Comparison of ENCODE assay signal across 12 cellular contexts in genomic region chr5:115419794-115420585, GRCh38.
DNase-seq lines count a peak whose midpoint lies in the region; ATAC-seq, FAIRE-seq and TF ChIP-seq lines count a peak whose summit lies in the region.
"Had no signal": no experiment of that assay in that cellular context is flagged by ENCODE, and none has a peak within 500 bp of the region (broad histone marks: within the 10 kb centered on the region; RNA-seq: fewer than 3 reads in every experiment).

No MANE protein-coding gene starts in this region.

- no peaks in the 10 kb centered on the region for H3K79me2 ChIP-seq in keratinocyte (ENCODE audit: control insufficient read depth, insufficient read depth, low read length)

- in situ Hi-C loops in IMR-90 (cut with MboI; ENCODE audit: low sequenced_read_pairs): no loop called here

- peak; percentile 92 for ATAC-seq in IMR-90 (ENCODE audit: low read depth)
- ATAC-seq in CD8-positive, alpha-beta T cell: no peak
- no peak for ATAC-seq in naive thymus-derived CD8-positive, alpha-beta T cell

- POLR2A ChIA-PET in AG04450 (lab: Yijun Ruan, JAX): interaction anchor here (0.6 kb wide), 1 partner anchor 124 kb away, joined by 3 read pairs; no protein-coding TSS in a partner anchor
- POLR2A ChIA-PET in IMR-90 (lab: Charles Lee; ENCODE audit: unreplicated experiment): no interaction called here
- POLR2A ChIA-PET in CD8-positive, alpha-beta T cell (lab: Charles Lee): no interaction called here
- POLR2A ChIA-PET in naive thymus-derived CD8-positive, alpha-beta T cell (lab: Charles Lee): no interaction called here

- H4K20me1 ChIP-seq in IMR-90 (ENCODE audit: insufficient read depth, low read length) (no peaks in the 10 kb centered on the region), keratinocyte (ENCODE audit: control insufficient read depth, extremely low read depth, insufficient read depth, low read length) (no peaks in the 10 kb centered on the region)

- WGBS in IMR-90 (ENCODE audit: extremely low coverage in 2 of 2, insufficient read length in 1 of 2), 2 experiments: no CpG with 5 or more reads among the region's 1 CpG

- H2BK15ac ChIP-seq in IMR-90 (ENCODE audit: low read depth, low read length): peak overlapping the region; percentile 99

- no peaks in the 10 kb centered on the region for H3K79me1 ChIP-seq in IMR-90 (ENCODE audit: low read depth in 1 of 2, low read length in 2 of 2)

- TF ChIP-seq POLR2A in IMR-90 (IDR thresholded peaks at IDR 0.05; ENCODE audit: low read depth, low read length): no peak

- no peak overlapping the region for H3K4me2 ChIP-seq in IMR-90 (ENCODE audit: low read depth, low read length)
- peak overlapping the region; percentile 60 for H3K4me2 ChIP-seq in keratinocyte (ENCODE audit: control insufficient read depth, extremely low read depth, insufficient read depth, low read depth, low read length)

- peak overlapping the region in 1 of 2 experiments; percentile 96; a peak in 2 of 4 replicates for H4K8ac ChIP-seq in IMR-90 (ENCODE audit: low read depth in 2 of 2, low read length in 2 of 2)

- H3K4me3 ChIP-seq in AG04450 (ENCODE audit: low read depth, low read length): no peak overlapping the region
- H3K4me3 ChIP-seq in IMR-90 (ENCODE audit: insufficient read depth, low read depth, low read length): no peak overlapping the region
- peak overlapping the region in 1 of 3 experiments; percentile 5 for H3K4me3 ChIP-seq in keratinocyte (ENCODE audit: control insufficient read depth in 2 of 3, extremely low read depth in 1 of 3, insufficient read depth in 2 of 3, low read depth in 1 of 3, low read length in 3 of 3)
- H3K4me3 ChIP-seq in CD8-positive, alpha-beta T cell (ENCODE audit: low read depth, low read length): no peak overlapping the region
- H3K4me3 ChIP-seq: skin epidermis, thyroid gland had no signal

- H3K18ac ChIP-seq in IMR-90 (ENCODE audit: low read depth, low read length): peak overlapping the region; percentile 56; the same call in 1 of the 2 replicates

- DNase-seq in AG04450 (ENCODE audit: low read depth, low spot score) (peak; percentile 85), IMR-90 (peak; percentile 95), astrocyte of the hippocampus (ENCODE audit: low read depth, low spot score) (peak; percentile 93), keratinocyte (ENCODE audit: low read depth, low spot score) (peak; percentile 92), DMS153 treated with DMSO at 0.1 percent for 48 hours (lab: John Stamatoyannopoulos, UW; ENCODE audit: unreplicated experiment) (no peak)
- DNase-seq in CD8-positive, alpha-beta T cell: no peak
- no peak for DNase-seq in stimulated activated CD4-positive, alpha-beta T cell treated with anti-CD3 and anti-CD28 coated beads, Interleukin-12 subunit alpha, Interleukin-12 subunit beta, amount 100 ng/mL, for 4 hours
- DNase-seq in naive thymus-derived CD8-positive, alpha-beta T cell: no peak
- DNase-seq: activated effector memory CD4-positive, alpha-beta T cell treated with Interleukin-2 at 50 U/mL for 16 hours; SHP77 treated with DMSO at 0.1 percent for 48 hours; thyroid gland had no signal

- peak overlapping the region; percentile 95 for H3K4ac ChIP-seq in IMR-90 (ENCODE audit: low read depth, low read length)

- H3K9me3 Mint-ChIP-seq in CD8-positive, alpha-beta T cell: no peaks in the 10 kb centered on the region
- peaks cover 0 to 4% (median 0%) of the 10 kb centered on the region in 9 donors for H3K9me3 Mint-ChIP-seq in naive thymus-derived CD8-positive, alpha-beta T cell

- H3K4me3 Mint-ChIP-seq in CD8-positive, alpha-beta T cell: no peak overlapping the region
- H3K4me3 Mint-ChIP-seq in naive thymus-derived CD8-positive, alpha-beta T cell: no peak overlapping the region

- H3K9me1 ChIP-seq in IMR-90 (ENCODE audit: insufficient read depth, low read length) (peaks cover 3% of the 10 kb centered on the region), keratinocyte (ENCODE audit: control insufficient read depth, extremely low read depth, insufficient read depth, low read length) (no peaks in the 10 kb centered on the region)

- FAIRE-seq in keratinocyte (lab: Jason Lieb, UNC): peak; percentile 98

- no peak for TF ChIP-seq CTCF in AG04450 (IDR thresholded peaks at IDR 0.05; ENCODE audit: low read depth, low read length)
- no peak for TF ChIP-seq CTCF in IMR-90 (conservative IDR thresholded peaks at IDR 0.05; ENCODE audit: low read depth, low read length)
- no peak for TF ChIP-seq CTCF in keratinocyte (optimal IDR thresholded peaks at IDR 0.05 in 1 of 3, IDR thresholded peaks at IDR 0.05 in 1 of 3, conservative IDR thresholded peaks at IDR 0.05 in 1 of 3; ENCODE audit: extremely low read depth in 1 of 3, insufficient read depth in 2 of 3, low read length in 3 of 3)
- no peak for TF ChIP-seq CTCF in CD8-positive, alpha-beta T cell (IDR thresholded peaks at IDR 0.05)

- H4K5ac ChIP-seq in IMR-90 (ENCODE audit: low read depth, low read length): no peak overlapping the region

- no peaks in the 10 kb centered on the region for H3K36me3 ChIP-seq in IMR-90 (ENCODE audit: control insufficient read depth, insufficient read depth, low read length)
- H3K36me3 ChIP-seq in keratinocyte (ENCODE audit: control insufficient read depth in 2 of 2, extremely low read depth in 1 of 2, insufficient read depth in 2 of 2, low read length in 2 of 2): no peaks in the 10 kb centered on the region
- no peaks in the 10 kb centered on the region for H3K36me3 ChIP-seq in CD8-positive, alpha-beta T cell (ENCODE audit: insufficient read depth, low read length)
- H3K36me3 ChIP-seq: thyroid gland had no signal

- intact Hi-C loops in IMR-90 (cut with micrococcal nuclease): no loop called here
- intact Hi-C loops in CD8-positive, alpha-beta T cell (cut with DNase I, micrococcal nuclease): no loop called here

- no peaks in the 10 kb centered on the region for H3K9me3 ChIP-seq in AG04450 (ENCODE audit: control insufficient read depth, insufficient read depth, low read length)
- H3K9me3 ChIP-seq in IMR-90 (ENCODE audit: control insufficient read depth, insufficient read depth, low read length): no peaks in the 10 kb centered on the region
- no peaks in the 10 kb centered on the region for H3K9me3 ChIP-seq in keratinocyte (ENCODE audit: control insufficient read depth, low read depth, low read length)
- H3K9me3 ChIP-seq in CD8-positive, alpha-beta T cell (ENCODE audit: low read length): no peaks in the 10 kb centered on the region
- H3K9me3 ChIP-seq: thyroid gland had no signal

- H2BK20ac ChIP-seq in IMR-90 (ENCODE audit: low read depth, low read length): peak overlapping the region; percentile 99

- H3K56ac ChIP-seq in IMR-90 (ENCODE audit: extremely low read depth, insufficient read depth, low read length): peak overlapping the region; percentile 66; the same call in 1 of the 2 replicates

- no peaks in the 10 kb centered on the region for H3K27me3 ChIP-seq in AG04450 (ENCODE audit: control insufficient read depth, insufficient read depth, low read length)
- H3K27me3 ChIP-seq in IMR-90 (ENCODE audit: control insufficient read depth, insufficient read depth, low read length): no peaks in the 10 kb centered on the region
- H3K27me3 ChIP-seq in keratinocyte (ENCODE audit: control insufficient read depth, extremely low read depth, insufficient read depth, low read length): no peaks in the 10 kb centered on the region
- H3K27me3 ChIP-seq in CD8-positive, alpha-beta T cell (ENCODE audit: insufficient read depth, low read length): no peaks in the 10 kb centered on the region
- H3K27me3 ChIP-seq: thyroid gland had no signal

- H3K9ac ChIP-seq in IMR-90 (ENCODE audit: low read depth, low read length) (no peak overlapping the region), keratinocyte (ENCODE audit: control insufficient read depth, extremely low read depth, insufficient read depth, low read length) (no peak overlapping the region)

- H4K91ac ChIP-seq in IMR-90 (ENCODE audit: insufficient read depth, low read depth, low read length): peak overlapping the region; percentile 86

- peak overlapping the region; percentile 72 for H3K14ac ChIP-seq in IMR-90 (replicated peaks; ENCODE audit: low read depth, low read length)

- CTCF ChIA-PET in AG04450 (lab: Charles Lee): interaction anchor here (0.7 to 1.3 kb wide), 3 partner anchors 43 to 124 kb away, joined by 3 to 4 read pairs (median 3); partner anchors contain the start of gene FEM1C
- CTCF ChIA-PET in IMR-90 (lab: Yijun Ruan, JAX): interaction anchor here (0.6 to 1.3 kb wide), 2 partner anchors 38 to 43 kb away, joined by 3 to 7 read pairs; no protein-coding TSS in a partner anchor
- CTCF ChIA-PET in CD8-positive, alpha-beta T cell (lab: Charles Lee): no interaction called here

- H3K36me3 Mint-ChIP-seq in CD8-positive, alpha-beta T cell: no peaks in the 10 kb centered on the region
- no peaks in the 10 kb centered on the region for H3K36me3 Mint-ChIP-seq in naive thymus-derived CD8-positive, alpha-beta T cell

- no peak overlapping the region for H3K27ac Mint-ChIP-seq in CD8-positive, alpha-beta T cell
- no peak overlapping the region for H3K27ac Mint-ChIP-seq in naive thymus-derived CD8-positive, alpha-beta T cell

- H2AK9ac ChIP-seq in IMR-90 (replicated peaks; ENCODE audit: low read depth, low read length, poor library complexity): peak overlapping the region; percentile 90

- H3K27ac ChIP-seq in AG04450 (ENCODE audit: low read depth, low read length) (peak overlapping the region; percentile 77), IMR-90 (ENCODE audit: insufficient read depth, low read length) (peak overlapping the region; percentile 9; the same call in 1 of the 2 replicates), keratinocyte (ENCODE audit: control insufficient read depth, insufficient read depth, low read length) (peak overlapping the region; percentile 63)
- no peak overlapping the region for H3K27ac ChIP-seq in CD8-positive, alpha-beta T cell (ENCODE audit: low read depth, low read length)
- H3K27ac ChIP-seq: thyroid gland had no signal

- H2BK120ac ChIP-seq in IMR-90 (ENCODE audit: low read depth, low read length): peak overlapping the region; percentile 95

- peak overlapping the region; percentile 76 for H2BK5ac ChIP-seq in IMR-90 (ENCODE audit: low read depth, low read length, poor library complexity, severe bottlenecking)

- dilution Hi-C loops in IMR-90 (cut with HindIII; ENCODE audit: low sequenced_read_pairs, unreplicated experiment) (no loop called here), keratinocyte (cut with MboI; ENCODE audit: extremely low pct_ligation_motif_present, low sequenced_read_pairs) (no loop called here)

- H3K27me3 Mint-ChIP-seq in CD8-positive, alpha-beta T cell (ENCODE audit: low read depth): peaks cover 11% of the 10 kb centered on the region
- peaks cover 5 to 18% (median 9%) of the 10 kb centered on the region in 5 donors for H3K27me3 Mint-ChIP-seq in naive thymus-derived CD8-positive, alpha-beta T cell

- no peak for TF ChIP-seq RAD21 in IMR-90 (IDR thresholded peaks at IDR 0.05; ENCODE audit: low read length)

- H3K4me1 Mint-ChIP-seq in CD8-positive, alpha-beta T cell (ENCODE audit: low read depth): no peaks in the 10 kb centered on the region
- no peaks in the 10 kb centered on the region for H3K4me1 Mint-ChIP-seq in naive thymus-derived CD8-positive, alpha-beta T cell

- H2AFZ ChIP-seq in IMR-90 (replicated peaks; ENCODE audit: low read length, poor library complexity) (peak overlapping the region; percentile 85), keratinocyte (ENCODE audit: control insufficient read depth, low read length) (peak overlapping the region; percentile 84)

- peak overlapping the region; percentile 91; the same call in 1 of the 2 replicates for H2AK5ac ChIP-seq in IMR-90 (ENCODE audit: low read depth, low read length)

- peaks cover 7% of the 10 kb centered on the region for H3K4me1 ChIP-seq in IMR-90 (ENCODE audit: control insufficient read depth, insufficient read depth, low read length)
- peaks cover 34% of the 10 kb centered on the region for H3K4me1 ChIP-seq in keratinocyte (ENCODE audit: control insufficient read depth, extremely low read depth, insufficient read depth, low read length)
- H3K4me1 ChIP-seq in CD8-positive, alpha-beta T cell (ENCODE audit: insufficient read depth, low read length): no peaks in the 10 kb centered on the region

- H3K23ac ChIP-seq in IMR-90 (ENCODE audit: low read depth, low read length): peak overlapping the region; percentile 64; the same call in 1 of the 2 replicates

- BruUV-seq in IMR-90 (replicated peaks; lab: Mats Ljungman, UMichigan): no TSS peak

Comparison
In these comparisons a context has a peak if more than half of its experiments do, and no peak if none do; other contexts are left out.
1. DNase-seq: peak in AG04450 (single experiment), IMR-90 (single experiment), astrocyte of the hippocampus (single experiment) and keratinocyte (single experiment); none in CD8-positive, alpha-beta T cell (0 of 7), stimulated activated CD4-positive, alpha-beta T cell treated with anti-CD3 and anti-CD28 coated beads, Interleukin-12 subunit alpha, Interleukin-12 subunit beta, amount 100 ng/mL, for 4 hours (single experiment), naive thymus-derived CD8-positive, alpha-beta T cell (0 of 10) and DMS153 treated with DMSO at 0.1 percent for 48 hours (single experiment).